ENCODE assay signal across 14 cellular contexts in the genomic region with DNA sequence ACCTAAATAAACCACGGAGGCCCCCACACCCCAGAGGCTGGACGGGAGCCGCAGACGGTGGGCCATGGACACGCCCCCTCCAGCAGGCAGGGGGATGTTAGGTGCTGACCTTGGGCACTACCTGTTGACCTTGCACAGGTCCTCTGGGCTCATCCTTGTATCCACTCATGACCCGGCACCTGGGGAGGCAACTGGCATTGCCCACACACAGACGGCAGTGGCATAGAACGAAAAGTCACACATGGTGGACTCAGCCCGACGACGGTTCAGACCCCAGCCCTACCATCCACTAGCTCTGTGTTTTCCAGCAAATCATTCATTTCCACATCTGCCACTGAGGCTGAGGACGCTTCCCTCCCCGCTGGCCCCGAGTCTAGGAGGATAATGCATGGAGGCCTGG.
DNase-seq lines count a peak whose midpoint lies in the region; ATAC-seq, FAIRE-seq and TF ChIP-seq lines count a peak whose summit lies in the region.
"Had no signal": no experiment of that assay in that cellular context is flagged by ENCODE, and none has a peak within 500 bp of the region (broad histone marks: within the 10 kb centered on the region; RNA-seq: fewer than 3 reads in every experiment).

No MANE protein-coding gene starts in this region.

- H4K20me1 ChIP-seq in osteoblast (ENCODE audit: insufficient read depth, low read length): no peaks in the 10 kb centered on the region

- DNase-seq in chondrocyte (ENCODE audit: low spot score) (peak; percentile 64), kidney (peak; percentile 43), posterior vena cava (ENCODE audit: low spot score) (peak; percentile 65), upper lobe of right lung (peak; percentile 37), osteoblast (ENCODE audit: insufficient read length, low spot score, missing footprints) (no peak)
- no peak for DNase-seq in activated naive CD4-positive, alpha-beta T cell treated with anti-CD3 and anti-CD28 coated beads for 36 hours
- DNase-seq: BE2C, DMS53, HCEC 1CT, HFFc6 had no signal

- peaks cover 0 to 14% of the 10 kb centered on the region in 2 donors for H3K4me1 ChIP-seq in kidney (ENCODE audit: control insufficient read depth in 1 of 2, insufficient read depth in 1 of 2, low read depth in 1 of 2, low read length in 2 of 2)
- no peaks in the 10 kb centered on the region for H3K4me1 ChIP-seq in upper lobe of right lung
- no peaks in the 10 kb centered on the region for H3K4me1 ChIP-seq in osteoblast (ENCODE audit: insufficient read depth, low read length)
- H3K4me1 ChIP-seq: A549, BE2C had no signal

- no peak overlapping the region for H2AFZ ChIP-seq in osteoblast (ENCODE audit: low read length)

- H3K36me3 Mint-ChIP-seq in chondrocyte (ENCODE audit: low read depth): no peaks in the 10 kb centered on the region
- H3K36me3 Mint-ChIP-seq in activated naive CD4-positive, alpha-beta T cell treated with anti-CD3 and anti-CD28 coated beads for 36 hours (ENCODE audit: low read depth): no peaks in the 10 kb centered on the region
- H3K36me3 Mint-ChIP-seq: CD14-positive monocyte, IgD-negative memory B cell had no signal

- H3K9me3 ChIP-seq in kidney (ENCODE audit: control insufficient read depth in 1 of 2, low read length in 2 of 2): no peaks in the 10 kb centered on the region
- no peaks in the 10 kb centered on the region for H3K9me3 ChIP-seq in upper lobe of right lung
- H3K9me3 ChIP-seq in osteoblast (ENCODE audit: low read depth, low read length): peaks cover 3% of the 10 kb centered on the region
- H3K9me3 ChIP-seq: A549, BE2C had no signal

- FAIRE-seq in kidney (lab: Jason Lieb, UNC): no peak
- FAIRE-seq: A549 had no signal

- ATAC-seq in upper lobe of right lung: no peak
- ATAC-seq in GM18873 (IDR thresholded peaks at IDR 0.05; ENCODE audit: low FRiP score, unreplicated experiment): no peak
- ATAC-seq: A549 had no signal

- no peak overlapping the region for H3K9ac ChIP-seq in kidney (ENCODE audit: low read length in 2 of 2)

- no peak overlapping the region for H3K4me2 ChIP-seq in osteoblast (ENCODE audit: insufficient read depth, low read length)
- H3K4me2 ChIP-seq: A549 had no signal

- peaks cover 3% of the 10 kb centered on the region for H3K9me3 Mint-ChIP-seq in chondrocyte (ENCODE audit: low read depth)
- no peaks in the 10 kb centered on the region for H3K9me3 Mint-ChIP-seq in activated naive CD4-positive, alpha-beta T cell treated with anti-CD3 and anti-CD28 coated beads for 36 hours

- H3K4me3 Mint-ChIP-seq in chondrocyte (ENCODE audit: unreplicated experiment): no peak overlapping the region
- no peak overlapping the region for H3K4me3 Mint-ChIP-seq in activated naive CD4-positive, alpha-beta T cell treated with anti-CD3 and anti-CD28 coated beads for 36 hours
- H3K4me3 Mint-ChIP-seq: HFFc6, IgD-negative memory B cell had no signal

- TF ChIP-seq CTCF in chondrocyte (IDR thresholded peaks at IDR 0.05) (no peak), kidney (IDR thresholded peaks at IDR 0.05; ENCODE audit: borderline replicate concordance, extremely low read depth, insufficient read depth) (no peak), upper lobe of right lung (IDR thresholded peaks at IDR 0.05) (no peak), osteoblast (IDR thresholded peaks at IDR 0.05; ENCODE audit: extremely low read depth, low read depth, low read length) (no peak)

- H3K27me3 Mint-ChIP-seq in chondrocyte (ENCODE audit: low read depth): peaks cover 3% of the 10 kb centered on the region
- H3K27me3 Mint-ChIP-seq in activated naive CD4-positive, alpha-beta T cell treated with anti-CD3 and anti-CD28 coated beads for 36 hours (ENCODE audit: low read depth): peaks cover 21% of the 10 kb centered on the region

- CTCF ChIA-PET in activated naive CD4-positive, alpha-beta T cell treated with anti-CD3 and anti-CD28 coated beads for 36 hours (lab: Charles Lee): no interaction called here

- H3K27me3 ChIP-seq in upper lobe of right lung: peaks cover 13% of the 10 kb centered on the region
- H3K27me3 ChIP-seq in osteoblast (ENCODE audit: insufficient read depth, low read length): no peaks in the 10 kb centered on the region
- H3K27me3 ChIP-seq: BE2C had no signal

- H3K36me3 ChIP-seq in kidney (ENCODE audit: control insufficient read depth in 1 of 2, insufficient read depth in 2 of 2, low read length in 2 of 2) (no peaks in the 10 kb centered on the region), upper lobe of right lung (no peaks in the 10 kb centered on the region), osteoblast (ENCODE audit: insufficient read depth, low read length) (no peaks in the 10 kb centered on the region)
- H3K36me3 ChIP-seq: BE2C had no signal

- no peaks in the 10 kb centered on the region for H3K79me2 ChIP-seq in osteoblast (ENCODE audit: insufficient read depth, low read length)

- intact Hi-C loops in kidney (cut with DNase I): no loop called here
- intact Hi-C loops in posterior vena cava (cut with DNase I): no loop called here
- intact Hi-C loops in upper lobe of right lung (cut with DNase I): no loop called here
- intact Hi-C loops in activated naive CD4-positive, alpha-beta T cell treated with anti-CD3 and anti-CD28 coated beads for 36 hours (cut with micrococcal nuclease): no loop called here

- H3K27ac Mint-ChIP-seq in chondrocyte (ENCODE audit: unreplicated experiment): no peak overlapping the region
- H3K27ac Mint-ChIP-seq in activated naive CD4-positive, alpha-beta T cell treated with anti-CD3 and anti-CD28 coated beads for 36 hours: no peak overlapping the region
- H3K27ac Mint-ChIP-seq: CD14-positive monocyte, HFFc6, IgD-negative memory B cell had no signal

- H3K4me1 Mint-ChIP-seq in chondrocyte (ENCODE audit: low read depth): no peaks in the 10 kb centered on the region
- peaks cover 5% of the 10 kb centered on the region for H3K4me1 Mint-ChIP-seq in activated naive CD4-positive, alpha-beta T cell treated with anti-CD3 and anti-CD28 coated beads for 36 hours (ENCODE audit: low read depth)
- H3K4me1 Mint-ChIP-seq: CD14-positive monocyte, IgD-negative memory B cell had no signal

- H3K4me3 ChIP-seq in kidney (ENCODE audit: low read length in 2 of 2): no peak overlapping the region
- no peak overlapping the region for H3K4me3 ChIP-seq in upper lobe of right lung
- no peak overlapping the region for H3K4me3 ChIP-seq in osteoblast (ENCODE audit: insufficient read depth, low read length)
- H3K4me3 ChIP-seq: A549 had no signal

- H3K27ac ChIP-seq in kidney (ENCODE audit: low read depth in 2 of 2, low read length in 2 of 2): no peak overlapping the region
- no peak overlapping the region for H3K27ac ChIP-seq in upper lobe of right lung
- no peak overlapping the region for H3K27ac ChIP-seq in osteoblast (ENCODE audit: low read depth, low read length)
- H3K27ac ChIP-seq: A549 had no signal

Comparison
In these comparisons a context has a peak if more than half of its experiments do, and no peak if none do; other contexts are left out.
1. DNase-seq: peak in chondrocyte (single experiment), kidney (single experiment), posterior vena cava (single experiment) and upper lobe of right lung (single experiment); none in activated naive CD4-positive, alpha-beta T cell treated with anti-CD3 and anti-CD28 coated beads for 36 hours (single experiment) and osteoblast (single experiment).